Comparison of ENCODE assay signal across 8 cellular contexts in the genomic region with DNA sequence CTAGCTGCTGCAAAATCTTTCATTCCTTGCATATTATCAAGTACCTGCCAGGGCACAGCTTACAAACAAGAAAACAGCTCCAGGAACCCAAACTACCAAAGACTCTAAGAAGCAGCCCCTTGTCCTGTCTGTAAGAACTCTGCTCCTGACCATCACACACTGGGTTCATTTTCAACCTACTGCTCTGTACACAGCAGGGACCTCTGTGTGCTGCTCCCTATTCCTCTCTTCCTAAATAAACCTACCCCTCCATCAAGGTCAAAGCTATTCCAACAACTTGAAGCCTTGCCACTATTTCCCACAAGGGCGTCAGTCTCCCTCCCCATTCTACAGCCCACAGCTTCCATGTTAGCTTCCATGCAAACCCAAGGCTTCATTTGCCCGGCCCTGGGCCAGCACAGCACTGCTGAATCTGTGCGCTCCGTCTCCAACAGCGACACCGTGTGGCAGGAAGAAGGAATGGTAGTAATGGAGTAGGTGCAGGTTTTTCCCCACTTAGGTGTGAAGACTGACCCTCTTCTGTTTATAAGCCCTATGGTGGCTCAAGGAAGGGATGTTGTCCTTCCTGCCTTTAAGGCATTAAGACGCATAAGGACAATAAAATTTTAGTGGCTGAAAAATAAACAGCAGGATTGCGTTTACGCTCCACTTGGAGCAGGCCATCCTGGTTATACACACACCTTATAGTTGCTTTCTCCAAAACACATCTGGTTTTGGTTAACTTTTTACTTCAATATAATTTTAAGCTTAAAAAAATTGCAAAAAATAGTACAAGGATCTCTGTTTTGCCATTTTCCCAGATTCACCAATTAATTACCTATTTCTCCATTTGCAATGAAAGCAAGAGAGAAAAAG.
A peak's percentile ranks its signal among the peaks of the same experiment; 100 is the strongest.
DNase-seq lines count a peak whose midpoint lies in the region; ATAC-seq and TF ChIP-seq lines count a peak whose summit lies in the region.

No MANE protein-coding gene starts in this region.

- H3K79me2 ChIP-seq in DND-41 (ENCODE audit: insufficient read depth, low read length) (no peaks in the 10 kb centered on the region), H9 (ENCODE audit: insufficient read depth, low read length) (no peaks in the 10 kb centered on the region)

- no peak overlapping the region for H3K27ac Mint-ChIP-seq in H9
- no peak overlapping the region for H3K27ac Mint-ChIP-seq in activated naive CD8-positive, alpha-beta T cell treated with anti-CD3 and anti-CD28 coated beads for 36 hours

- H3K4me3 ChIP-seq in DND-41 (ENCODE audit: low read depth in 1 of 2, low read length in 2 of 2), result no peak overlapping the region

- H2AK5ac ChIP-seq in H9 (ENCODE audit: insufficient read length, low read length), result no peak overlapping the region

- H3K27me3 ChIP-seq in DND-41 (ENCODE audit: insufficient read depth, low read length, poor library complexity), result no peaks in the 10 kb centered on the region
- H3K27me3 ChIP-seq in H9 (ENCODE audit: insufficient read depth, low read length), result no peaks in the 10 kb centered on the region; the same call in 1 of the 2 replicates

- no peaks in the 10 kb centered on the region for H4K20me1 ChIP-seq in DND-41 (ENCODE audit: insufficient read depth, low read length)
- H4K20me1 ChIP-seq in H9 (ENCODE audit: control insufficient read depth, insufficient read depth, insufficient read length), result no peaks in the 10 kb centered on the region

- peaks cover 44% of the 10 kb centered on the region for H3K27me3 Mint-ChIP-seq in H9 (ENCODE audit: low read depth)
- no peaks in the 10 kb centered on the region for H3K27me3 Mint-ChIP-seq in activated naive CD8-positive, alpha-beta T cell treated with anti-CD3 and anti-CD28 coated beads for 36 hours

- TF ChIP-seq CTCF in DND-41 (IDR thresholded peaks at IDR 0.05; ENCODE audit: borderline replicate concordance, extremely low read depth, low read length, poor library complexity, severe bottlenecking) (peak; percentile 64), H9 (conservative IDR thresholded peaks at IDR 0.05) (peak; percentile 92)

- no peak overlapping the region for H3K18ac ChIP-seq in H9 (ENCODE audit: insufficient read length, low read depth, low read length)

- no peak overlapping the region for H3K27ac ChIP-seq in DND-41 (ENCODE audit: low read length)
- H3K27ac ChIP-seq in H9 (ENCODE audit: insufficient read length, low read depth, low read length), result no peak overlapping the region

- H3K4me1 ChIP-seq in DND-41 (ENCODE audit: insufficient read depth, low read length) (no peaks in the 10 kb centered on the region), H9 (ENCODE audit: insufficient read depth, low read length) (no peaks in the 10 kb centered on the region)

- no peak overlapping the region for H2BK20ac ChIP-seq in H9 (ENCODE audit: low read depth, low read length, poor library complexity, severe bottlenecking)

- H3K36me3 Mint-ChIP-seq in H9 (ENCODE audit: insufficient read depth in 1 of 3, low read depth in 3 of 3), result peaks cover 0 to 2% (median 0%) of the 10 kb centered on the region in 3 experiments; a peak in 3 of 7 replicates
- no peaks in the 10 kb centered on the region for H3K36me3 Mint-ChIP-seq in activated naive CD8-positive, alpha-beta T cell treated with anti-CD3 and anti-CD28 coated beads for 36 hours

- no peak overlapping the region for H3K4ac ChIP-seq in H9 (ENCODE audit: low read depth, low read length)

- H3K9me3 Mint-ChIP-seq in H9, result peaks cover 0 to 10% of the 10 kb centered on the region in 2 experiments; a peak in 3 of 5 replicates
- H3K9me3 Mint-ChIP-seq in activated naive CD8-positive, alpha-beta T cell treated with anti-CD3 and anti-CD28 coated beads for 36 hours, result peaks cover 20% of the 10 kb centered on the region

- H2BK120ac ChIP-seq in H9 (ENCODE audit: low read depth, low read length, poor library complexity, severe bottlenecking), result no peak overlapping the region

- H3K9ac ChIP-seq in DND-41 (ENCODE audit: low read depth, low read length) (no peak overlapping the region), H9 (ENCODE audit: extremely low read depth, insufficient read length, low read length) (no peak overlapping the region)

- no peak overlapping the region for H4K8ac ChIP-seq in H9 (replicated peaks; ENCODE audit: insufficient read length, low read depth, low read length)

- no peak overlapping the region for H2BK12ac ChIP-seq in H9 (ENCODE audit: insufficient read length, low read depth, low read length)

- DNase-seq in DND-41, result no peak
- DNase-seq in H9, result peak; percentile 83
- peak; percentile 62 for DNase-seq in NCI-H69 (lab: John Stamatoyannopoulos, UW)
- DNase-seq in activated naive CD8-positive, alpha-beta T cell treated with anti-CD3 and anti-CD28 coated beads for 36 hours, result peak; percentile 30
- peak; percentile 82 for DNase-seq in left ventricle myocardium superior
- peak; percentile 77 for DNase-seq in sciatic nerve (ENCODE audit: low spot score)
- no peak for DNase-seq in D341Med (ENCODE audit: low spot score)
- no peak for DNase-seq in DMS79 (lab: John Stamatoyannopoulos, UW)

- peaks cover 0 to 2% of the 10 kb centered on the region in 2 experiments; a peak in 1 of 4 replicates for H3K4me1 Mint-ChIP-seq in H9
- no peaks in the 10 kb centered on the region for H3K4me1 Mint-ChIP-seq in activated naive CD8-positive, alpha-beta T cell treated with anti-CD3 and anti-CD28 coated beads for 36 hours

- H2BK5ac ChIP-seq in H9 (ENCODE audit: insufficient read length, low read length), result no peak overlapping the region

- no peak overlapping the region for H3K23ac ChIP-seq in H9 (ENCODE audit: insufficient read length, low read depth, low read length)

- H3K4me3 Mint-ChIP-seq in H9, result no peak overlapping the region
- H3K4me3 Mint-ChIP-seq in activated naive CD8-positive, alpha-beta T cell treated with anti-CD3 and anti-CD28 coated beads for 36 hours, result no peak overlapping the region

- no peak overlapping the region for H3K14ac ChIP-seq in H9 (ENCODE audit: insufficient read depth, low read length)

- WGBS in H9 (ENCODE audit: extremely low coverage, insufficient read length, low lambda C conversion rate), result no CpG with 5 or more reads among the region's 9 CpGs

- H3K9me3 ChIP-seq in DND-41 (ENCODE audit: insufficient read depth, low read length, severe bottlenecking) (peaks cover 10% of the 10 kb centered on the region), H9 (ENCODE audit: control insufficient read depth, low read depth, low read length) (no peaks in the 10 kb centered on the region)

- no peaks in the 10 kb centered on the region for H3K36me3 ChIP-seq in DND-41 (ENCODE audit: insufficient read depth, low read length)

- no peak overlapping the region for H4K91ac ChIP-seq in H9 (ENCODE audit: insufficient read length, low read depth, low read length)

- no peak overlapping the region for H2AFZ ChIP-seq in DND-41 (ENCODE audit: low read depth, low read length)
- H2AFZ ChIP-seq in H9 (ENCODE audit: low read length), result no peak overlapping the region

- no peaks in the 10 kb centered on the region for H3K23me2 ChIP-seq in H9 (ENCODE audit: insufficient read length, low read depth, low read length, poor library complexity, severe bottlenecking)

- ATAC-seq in DND-41 (ENCODE audit: insufficient read depth, low read depth) (no peak; the same call in 2 of the 3 replicates), left ventricle myocardium superior (peak; percentile 97), sciatic nerve (peak; percentile 89)

- H3K4me2 ChIP-seq in DND-41 (ENCODE audit: insufficient read depth, low read length), result no peak overlapping the region
- no peak overlapping the region for H3K4me2 ChIP-seq in H9 (ENCODE audit: insufficient read depth, insufficient read length, low read length)

- no peak overlapping the region for H3T11ph ChIP-seq in H9 (ENCODE audit: low read length)

- H2BK15ac ChIP-seq in H9 (ENCODE audit: low read depth, low read length), result no peak overlapping the region

- no peak overlapping the region for H4K5ac ChIP-seq in H9 (ENCODE audit: insufficient read length, low read depth, low read length)

- intact Hi-C loops in left ventricle myocardium superior (cut with micrococcal nuclease), result loop anchor here (5.0 kb wide), 1 partner anchor 183 kb away; no protein-coding TSS in a partner anchor
- intact Hi-C loops in sciatic nerve (cut with DNase I), result no loop called here

- no peak overlapping the region for H3K56ac ChIP-seq in H9 (ENCODE audit: insufficient read length, low read depth, low read length)

- no peaks in the 10 kb centered on the region for H3K79me1 ChIP-seq in H9 (ENCODE audit: insufficient read depth, low read depth, low read length, poor library complexity, severe bottlenecking)

Comparison
In these comparisons a context has a peak if more than half of its experiments do, and no peak if none do; other contexts are left out.
1. DNase-seq: peak in H9 (single experiment), NCI-H69 (single experiment), activated naive CD8-positive, alpha-beta T cell treated with anti-CD3 and anti-CD28 coated beads for 36 hours (single experiment), left ventricle myocardium superior (single experiment) and sciatic nerve (single experiment); none in DND-41 (single experiment), D341Med (single experiment) and DMS79 (single experiment).